18 cellular contexts compared by ENCODE assay signal in genomic region chr1:228424685-228425660, GRCh38. TPM values are rescaled to one million over a fixed set of nuclear protein-coding genes. Genes with fewer than 3 reads are reported as not detected.
DNase-seq lines count a peak whose midpoint lies in the region; ATAC-seq, FAIRE-seq and TF ChIP-seq lines count a peak whose summit lies in the region.
"Had no signal": no experiment of that assay in that cellular context is flagged by ENCODE, and none has a peak within 500 bp of the region (broad histone marks: within the 10 kb centered on the region; RNA-seq: fewer than 3 reads in every experiment).

No MANE protein-coding gene starts in this region.

- H3K23ac ChIP-seq in neuronal stem cell (ENCODE audit: low read depth, low read length, poor library complexity): peak overlapping the region; percentile 32

- no peaks in the 10 kb centered on the region for H3K79me1 ChIP-seq in neuronal stem cell (ENCODE audit: low read depth, low read length)

- no peak overlapping the region for H2AFZ ChIP-seq in neuronal stem cell (ENCODE audit: low read length)
- H2AFZ ChIP-seq: GM23248 had no signal

- H3K36me3 ChIP-seq in heart left ventricle (no peaks in the 10 kb centered on the region), neuronal stem cell (replicated peaks in 1 of 2; ENCODE audit: control insufficient read depth in 2 of 2, insufficient read depth in 2 of 2, low read length in 2 of 2) (no peaks in the 10 kb centered on the region), BE2C (no peaks in the 10 kb centered on the region)

- peaks cover 0 to 13% (median 0%) of the 10 kb centered on the region in 9 donors for H3K27me3 ChIP-seq in heart left ventricle
- H3K27me3 ChIP-seq in neuronal stem cell (ENCODE audit: control insufficient read depth in 3 of 3, insufficient read depth in 3 of 3, low read depth in 1 of 3, low read length in 3 of 3): no peaks in the 10 kb centered on the region
- no peaks in the 10 kb centered on the region for H3K27me3 ChIP-seq in BE2C
- H3K27me3 ChIP-seq: BLaER1 treated with 17β-estradiol and CSF1 and Interleukin-3, amounts not matched to agents 10 nM and 100 nM had no signal

- no peak overlapping the region for H3K9ac ChIP-seq in neuronal stem cell (ENCODE audit: low read depth, low read length, poor library complexity)
- H3K9ac ChIP-seq: BLaER1 treated with 17β-estradiol and CSF1 and Interleukin-3, amounts not matched to agents 10 nM and 100 nM; GM23248 had no signal

- H3K9me3 Mint-ChIP-seq in WTC11: peaks cover 8% of the 10 kb centered on the region; the same call in 1 of the 2 replicates
- H3K9me3 Mint-ChIP-seq: CD4-positive, CD25-positive, alpha-beta regulatory T cell; IgD-negative memory B cell had no signal

- intact Hi-C loops in Right ventricle myocardium inferior (cut with DNase I) (no loop called here), heart left ventricle (cut with DNase I) (no loop called here)

- H3K4me3 ChIP-seq in heart left ventricle: no peak overlapping the region
- H3K4me3 ChIP-seq in neuronal stem cell (ENCODE audit: low read length in 2 of 2): no peak overlapping the region
- H3K4me3 ChIP-seq in BE2C (ENCODE audit: low read depth, low read length): no peak overlapping the region
- H3K4me3 ChIP-seq: BLaER1 treated with 17β-estradiol and CSF1 and Interleukin-3, amounts not matched to agents 10 nM and 100 nM; GM23248 had no signal

- H3K4me3 Mint-ChIP-seq in WTC11: no peak overlapping the region
- H3K4me3 Mint-ChIP-seq: CD4-positive, CD25-positive, alpha-beta regulatory T cell; IgD-negative memory B cell had no signal

- POLR2A ChIA-PET in WTC11 (lab: Charles Lee): interaction anchor here (1.0 to 1.3 kb wide), 2 partner anchors 10 to 15 kb away, joined by 3 to 4 read pairs; no protein-coding TSS in a partner anchor

- H3K27ac Mint-ChIP-seq in WTC11: no peak overlapping the region
- H3K27ac Mint-ChIP-seq: CD4-positive, CD25-positive, alpha-beta regulatory T cell; IgD-negative memory B cell had no signal

- peak overlapping the region; percentile 23 for H2AK5ac ChIP-seq in neuronal stem cell (ENCODE audit: low read depth, low read length)

- H3K4me2 ChIP-seq in neuronal stem cell (ENCODE audit: insufficient read depth, low read length, poor library complexity, severe bottlenecking): no peak overlapping the region
- H3K4me2 ChIP-seq: BLaER1 treated with 17β-estradiol and CSF1 and Interleukin-3, amounts not matched to agents 10 nM and 100 nM had no signal

- H3K36me3 Mint-ChIP-seq in WTC11: 0 out of 2 replicates have a peak, but pooled peaks cover 2% of the 10 kb centered on the region

- H3K18ac ChIP-seq in neuronal stem cell (ENCODE audit: low read length): peak overlapping the region; percentile 19

- no peak overlapping the region for H2BK15ac ChIP-seq in neuronal stem cell (ENCODE audit: low read length)

- H2BK120ac ChIP-seq in neuronal stem cell (ENCODE audit: low read depth, low read length): no peak overlapping the region

- H3K4me1 Mint-ChIP-seq in WTC11: peaks cover 10% of the 10 kb centered on the region
- H3K4me1 Mint-ChIP-seq: CD4-positive, CD25-positive, alpha-beta regulatory T cell; IgD-negative memory B cell had no signal

- DNase-seq in Right ventricle myocardium inferior (ENCODE audit: missing footprints) (no peak), heart left ventricle (no peak), WTC11 (ENCODE audit: low spot score) (no peak), neuronal stem cell (ENCODE audit: low spot score) (no peak), RCC 7860 (ENCODE audit: low spot score) (no peak), NCI-H2029 treated with DMSO at 0.1 percent for 48 hours (lab: John Stamatoyannopoulos, UW) (no peak), BE2C (no peak)
- DNase-seq: AML-193; Calu3; CD4-positive, CD25-positive, alpha-beta regulatory T cell; DMS 273 treated with DMSO at 0.1 percent for 48 hours; GM23248; H7 had no signal

- no peak overlapping the region for H2BK5ac ChIP-seq in neuronal stem cell (ENCODE audit: low read length)

- H3K27ac ChIP-seq in heart left ventricle (no peak overlapping the region), neuronal stem cell (replicated peaks; ENCODE audit: low read length) (no peak overlapping the region)
- H3K27ac ChIP-seq: 22Rv1; BLaER1 treated with 17β-estradiol and CSF1 and Interleukin-3, amounts not matched to agents 10 nM and 100 nM; GM23248 had no signal

- no peak for TF ChIP-seq POLR2A in heart left ventricle (IDR thresholded peaks at IDR 0.05)

- ATAC-seq in Right ventricle myocardium inferior: peak; percentile 13
- no peak for ATAC-seq in heart left ventricle
- ATAC-seq in WTC11: no peak

- no peak overlapping the region for H4K91ac ChIP-seq in neuronal stem cell (ENCODE audit: low read depth, low read length, poor library complexity)

- H4K8ac ChIP-seq in neuronal stem cell (ENCODE audit: low read depth, low read length): no peak overlapping the region

- peaks cover 75% of the 10 kb centered on the region for H3K27me3 Mint-ChIP-seq in WTC11 (ENCODE audit: low read depth)

- no peak overlapping the region for H3K14ac ChIP-seq in neuronal stem cell (ENCODE audit: low read length)

- WGBS in heart left ventricle, 4 donors: 96 to 98% (median 97%) methylated on average over 50 to 62 of the region's 62 CpGs
- WGBS in neuronal stem cell (ENCODE audit: extremely low coverage in 2 of 2, insufficient read length in 2 of 2, insufficient replicate concordance in 1 of 2), 2 donors: no CpG with 5 or more reads among the region's 62 CpGs

- no peak overlapping the region for H2BK12ac ChIP-seq in neuronal stem cell (ENCODE audit: low read length)

- FAIRE-seq in RCC 7860 (lab: Jason Lieb, UNC): no peak
- FAIRE-seq: GM18507 had no signal

- no peak for TF ChIP-seq CTCF in heart left ventricle (IDR thresholded peaks at IDR 0.05)
- TF ChIP-seq CTCF in WTC11 (IDR thresholded peaks at IDR 0.05): no peak
- TF ChIP-seq CTCF in BE2C (IDR thresholded peaks at IDR 0.05; ENCODE audit: low read depth, low read length): no peak

- H3K4me1 ChIP-seq in heart left ventricle (no peaks in the 10 kb centered on the region), neuronal stem cell (ENCODE audit: control insufficient read depth in 2 of 2, insufficient read depth in 1 of 2, low read depth in 1 of 2, low read length in 2 of 2) (peaks cover 0 to 3% of the 10 kb centered on the region in 2 donors), BE2C (no peaks in the 10 kb centered on the region)
- H3K4me1 ChIP-seq: BLaER1 treated with 17β-estradiol and CSF1 and Interleukin-3, amounts not matched to agents 10 nM and 100 nM had no signal

- H3K9me3 ChIP-seq in heart left ventricle (no peaks in the 10 kb centered on the region), neuronal stem cell (replicated peaks in 1 of 2; ENCODE audit: control insufficient read depth in 2 of 2, insufficient read depth in 1 of 2, low read depth in 1 of 2, low read length in 2 of 2) (peaks cover 0 to 3% of the 10 kb centered on the region in 2 donors), BE2C (no peaks in the 10 kb centered on the region)

- no peak overlapping the region for H3K4ac ChIP-seq in neuronal stem cell (ENCODE audit: low read length)

- CTCF ChIA-PET in WTC11 (lab: Charles Lee): interaction anchor here (1.0 kb wide), 1 partner anchor 10 kb away, joined by 3 read pairs; no protein-coding TSS in a partner anchor

TF ChIP-seq in WTC11, 78 proteins besides CTCF, POLR2A, EP300 and RAD21:
- TF ChIP-seq ATF1 (CRISPR knock-in tag; IDR thresholded peaks at IDR 0.05) (no peak), NR3C1 (CRISPR knock-in tag; conservative IDR thresholded peaks at IDR 0.05; ENCODE audit: low read depth) (no peak), JUN (CRISPR knock-in tag; IDR thresholded peaks at IDR 0.05) (no peak), NFYB (CRISPR knock-in tag; conservative IDR thresholded peaks at IDR 0.05; ENCODE audit: low read depth) (peak; percentile 61; the same call in 1 of the 2 replicates)
- TF ChIP-seq, protein P1, sequence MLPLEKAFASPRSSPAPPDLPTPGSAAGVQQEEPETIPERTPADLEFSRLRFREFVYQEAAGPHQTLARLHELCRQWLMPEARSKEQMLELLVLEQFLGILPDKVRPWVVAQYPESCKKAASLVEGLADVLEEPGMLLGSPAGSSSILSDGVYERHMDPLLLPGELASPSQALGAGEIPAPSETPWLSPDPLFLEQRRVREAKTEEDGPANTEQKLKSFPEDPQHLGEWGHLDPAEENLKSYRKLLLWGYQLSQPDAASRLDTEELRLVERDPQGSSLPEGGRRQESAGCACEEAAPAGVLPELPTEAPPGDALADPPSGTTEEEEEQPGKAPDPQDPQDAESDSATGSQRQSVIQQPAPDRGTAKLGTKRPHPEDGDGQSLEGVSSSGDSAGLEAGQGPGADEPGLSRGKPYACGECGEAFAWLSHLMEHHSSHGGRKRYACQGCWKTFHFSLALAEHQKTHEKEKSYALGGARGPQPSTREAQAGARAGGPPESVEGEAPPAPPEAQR (CRISPR knock-in tag; IDR thresholded peaks at IDR 0.05): no peak
TF ChIP-seq in WTC11: peak in this region for 1.

RNA-seq across cellular contexts. Expression of gene TRIM17, which starts 8.3 kb away (rescaled TPM):
- total RNA-seq in Right ventricle myocardium inferior: 0.38 TPM
- total RNA-seq in heart left ventricle: 1 to 10 TPM in 1 of 9 donors, under 1 TPM in 5, not detected in 3; 0.27 to 1.7 (median 0.57) TPM
- polyA plus RNA-seq in heart left ventricle: under 1 TPM; 0.08 to 0.11 TPM
- total RNA-seq in WTC11 (2021): 1.5 to 2.7 TPM (median 2.6 TPM) in 3 replicates
- 4.1 TPM for polyA plus RNA-seq in neuronal stem cell (2013, experiment 1 of 2)
- polyA plus RNA-seq in neuronal stem cell (2013, experiment 2 of 2): 3.7 TPM
- 2.7 TPM for polyA plus RNA-seq in BE2C (2012; ENCODE audit: insufficient read depth, insufficient read length, low read depth)
- total RNA-seq: Daoy, GM23248 had no signal
- polyA plus RNA-seq: IgD-negative memory B cell had no signal

RNA-seq across cellular contexts. Expression of gene TRIM11, which starts 18.3 kb away (rescaled TPM):
- total RNA-seq in Right ventricle myocardium inferior (7.7 TPM), heart left ventricle (10 to 100 TPM in 4 of 9 donors, 1 to 10 TPM in 5; 6.7 to 13.8 (median 8.4) TPM), WTC11 (2021) (27.9 to 34.3 TPM (median 28.4 TPM) in 3 replicates)
- polyA plus RNA-seq in heart left ventricle: 1 to 10 TPM; 4.7 to 9.8 TPM
- 13.5 TPM for polyA plus RNA-seq in neuronal stem cell (2013, experiment 1 of 2)
- polyA plus RNA-seq in neuronal stem cell (2013, experiment 2 of 2): 13.3 TPM
- polyA plus RNA-seq in BE2C (2012; ENCODE audit: insufficient read depth, insufficient read length, low read depth): 76.0 TPM
